ENCODE assay signal across 1 cellular context in the genomic region with DNA sequence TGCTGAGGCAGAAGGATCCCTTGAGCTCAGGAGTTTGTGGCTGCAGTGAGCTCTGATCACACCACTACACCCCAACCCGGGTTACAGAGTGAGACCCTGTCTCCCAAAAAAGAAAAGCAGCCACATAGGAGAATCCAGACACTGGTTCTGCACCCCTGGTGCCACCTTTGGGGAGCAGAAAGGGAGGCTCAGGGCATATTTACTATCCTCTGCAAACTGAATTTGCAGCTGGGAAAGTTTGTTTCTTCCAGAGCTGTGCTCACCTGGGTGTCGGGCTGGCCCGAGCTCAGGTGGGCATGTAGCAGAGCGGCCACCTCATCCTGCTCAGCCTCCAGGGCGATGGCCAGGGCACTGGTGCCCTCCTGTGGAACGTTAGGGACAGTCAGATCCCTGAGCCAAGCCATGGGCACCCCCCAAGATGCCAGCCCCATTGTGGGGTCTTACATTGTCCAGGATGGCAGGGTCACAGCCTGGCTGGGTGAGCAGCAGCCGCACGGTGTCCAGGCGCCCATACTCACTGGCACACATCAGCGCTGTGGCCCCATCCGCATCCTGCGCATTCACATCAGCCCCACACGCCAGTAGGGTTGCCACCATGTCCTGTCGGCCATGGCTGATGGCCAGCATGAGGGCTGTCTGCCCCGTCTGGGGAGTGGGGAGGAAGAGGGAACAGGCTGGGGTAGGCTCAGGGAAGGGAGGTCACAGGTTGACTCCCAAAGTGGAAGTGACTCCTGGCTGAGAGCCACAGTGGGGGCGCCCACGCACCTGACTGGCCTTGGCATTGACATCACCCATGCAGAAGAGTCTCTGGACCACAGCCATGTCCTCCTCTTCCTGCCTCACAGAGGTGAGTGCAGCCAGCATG.
A peak's percentile ranks its signal among the peaks of the same experiment; 100 is the strongest.
TF ChIP-seq lines count a peak whose summit lies in the region.

No MANE protein-coding gene starts in this region.

TF ChIP-seq in K562, 482 proteins besides CTCF, POLR2A, EP300 and RAD21 (continued from another document):
- TF ChIP-seq SREBF1 (IDR thresholded peaks at IDR 0.05; ENCODE audit: borderline replicate concordance, low read depth, low read length) (no peak), RBM22 (IDR thresholded peaks at IDR 0.05; ENCODE audit: low read depth, low read length, poor library complexity, severe bottlenecking) (peak; percentile 96), EGR1 (conservative IDR thresholded peaks at IDR 0.05) (peak; percentile 45; the same call in 1 of the 2 replicates), BRF1 (IDR thresholded peaks at IDR 0.05; ENCODE audit: borderline replicate concordance, extremely low read depth, insufficient read length) (no peak), DDX20 (tag; IDR thresholded peaks at IDR 0.05; ENCODE audit: low read depth) (no peak), SIN3A (IDR thresholded peaks at IDR 0.05; ENCODE audit: borderline replicate concordance in 2 of 2, control insufficient read depth in 1 of 2, low read depth in 2 of 2, low read length in 2 of 2) (peak in 1 of 2 experiments; percentile 58; a peak in 1 of 4 replicates)
- TF ChIP-seq, protein P1, sequence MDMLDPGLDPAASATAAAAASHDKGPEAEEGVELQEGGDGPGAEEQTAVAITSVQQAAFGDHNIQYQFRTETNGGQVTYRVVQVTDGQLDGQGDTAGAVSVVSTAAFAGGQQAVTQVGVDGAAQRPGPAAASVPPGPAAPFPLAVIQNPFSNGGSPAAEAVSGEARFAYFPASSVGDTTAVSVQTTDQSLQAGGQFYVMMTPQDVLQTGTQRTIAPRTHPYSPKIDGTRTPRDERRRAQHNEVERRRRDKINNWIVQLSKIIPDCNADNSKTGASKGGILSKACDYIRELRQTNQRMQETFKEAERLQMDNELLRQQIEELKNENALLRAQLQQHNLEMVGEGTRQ (CRISPR knock-in tag; IDR thresholded peaks at IDR 0.05): no peak
TF ChIP-seq in K562: peak in this region for 21.
